33 cellular contexts compared by ENCODE assay signal in the genomic region with DNA sequence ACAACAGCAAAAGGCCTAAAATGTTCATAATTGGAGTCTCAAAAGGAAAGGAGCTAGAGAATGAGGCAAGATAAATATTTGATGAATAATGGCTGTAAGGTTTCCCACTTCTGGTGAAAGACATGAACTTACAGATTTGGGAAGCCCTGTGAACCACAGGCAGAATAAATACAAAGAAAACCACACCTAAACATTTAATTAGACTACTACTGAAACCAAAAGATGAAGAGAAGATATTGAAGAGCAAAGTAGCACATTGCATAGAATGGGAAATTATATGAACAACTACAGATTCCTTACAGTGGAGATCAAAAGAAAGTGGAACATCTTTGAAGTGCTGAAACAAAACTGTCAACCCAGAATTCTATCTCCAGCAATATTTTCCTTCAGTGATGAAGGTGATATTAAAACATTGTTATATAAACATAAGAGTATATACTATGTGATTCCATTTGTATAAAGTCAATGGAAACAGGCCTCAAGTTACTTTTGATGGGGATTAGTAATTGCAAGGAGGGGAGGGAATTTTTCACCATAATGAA.
"Had no signal": no experiment of that assay in that cellular context is flagged by ENCODE, and none has a peak within 500 bp of the region (broad histone marks: within the 10 kb centered on the region; RNA-seq: fewer than 3 reads in every experiment).

No MANE protein-coding gene starts in this region.

- H3K27me3 ChIP-seq: brain microvascular endothelial cell, esophagus squamous epithelium, gastroesophageal sphincter, heart right ventricle had no signal

- H3K27ac ChIP-seq: brain microvascular endothelial cell, epithelial cell of prostate, esophagus squamous epithelium, gastroesophageal sphincter, heart right ventricle had no signal

- H3K36me3 ChIP-seq: brain microvascular endothelial cell, gastroesophageal sphincter, heart right ventricle had no signal

- DNase-seq: activated CD4-positive, alpha-beta memory T cell treated with anti-CD3 and anti-CD28 coated beads for 36 hours; activated CD4-positive, alpha-beta T cell treated with anti-CD3 and anti-CD28 coated beads for 36 hours; activated CD4-positive, alpha-beta T cell treated with anti-CD3 and anti-CD28 coated beads, Interleukin-2, amount 10 ng/mL, durations not matched to agents 24 days and 14 days; activated CD4-positive, CD25-positive, alpha-beta regulatory T cell; activated CD4-positive, CD25-positive, alpha-beta regulatory T cell treated with anti-CD3 and anti-CD28 coated beads, Interleukin-2, amount 50 U/mL, for 72 hours; activated CD8-positive, alpha-beta memory T cell treated with anti-CD3 and anti-CD28 coated beads, Interleukin-2, amount 50 U/mL, for 48 hours; activated gamma-delta T cell; activated naive CD4-positive, alpha-beta T cell; activated naive CD4-positive, alpha-beta T cell treated with anti-CD3 and anti-CD28 coated beads, Interleukin-2, amount 10 ng/mL, durations not matched to agents 7 days and 5 days; activated naive CD8-positive, alpha-beta T cell treated with anti-CD3 and anti-CD28 coated beads, Interleukin-2, amount 10 ng/mL, durations not matched to agents 7 days and 5 days; activated T-cell treated with anti-CD3 and anti-CD28 coated beads for 4 hours; activated T-cell treated with anti-CD3 and anti-CD28 coated beads, Interleukin-2, amount 50 U/mL, for 24 hours; activated T-cell treated with anti-CD3 and anti-CD28 coated beads, Interleukin-2, amount 50 U/mL, for 72 hours; amniotic stem cell; anterior cingulate cortex; brain microvascular endothelial cell; cortex of kidney; dermis blood vessel endothelial cell; effector CD4-positive, alpha-beta T cell; effector memory CD8-positive, alpha-beta T cell; esophagus squamous epithelium; foreskin melanocyte; heart right ventricle; T-helper 1 cell; T-helper 17 cell; T1000 had no signal

- FAIRE-seq: astrocyte, bronchial epithelial cell, colon, endothelial cell of umbilical vein had no signal

- ATAC-seq: activated CD4-positive, alpha-beta T cell treated with anti-CD3 and anti-CD28 coated beads for 36 hours; activated naive CD4-positive, alpha-beta T cell treated with anti-CD3 and anti-CD28 coated beads, Interleukin-2, amount 50 U/mL, for 72 hours; activated T-cell treated with anti-CD3 and anti-CD28 coated beads, Interleukin-2, amount 50 U/mL, for 72 hours; effector memory CD8-positive, alpha-beta T cell; gastroesophageal sphincter; heart right ventricle; T-helper 17 cell had no signal

- H3K4me3 ChIP-seq: esophagus squamous epithelium, gastroesophageal sphincter, heart right ventricle had no signal
